Comparison of ENCODE assay signal across 4 cellular contexts in the genomic region with DNA sequence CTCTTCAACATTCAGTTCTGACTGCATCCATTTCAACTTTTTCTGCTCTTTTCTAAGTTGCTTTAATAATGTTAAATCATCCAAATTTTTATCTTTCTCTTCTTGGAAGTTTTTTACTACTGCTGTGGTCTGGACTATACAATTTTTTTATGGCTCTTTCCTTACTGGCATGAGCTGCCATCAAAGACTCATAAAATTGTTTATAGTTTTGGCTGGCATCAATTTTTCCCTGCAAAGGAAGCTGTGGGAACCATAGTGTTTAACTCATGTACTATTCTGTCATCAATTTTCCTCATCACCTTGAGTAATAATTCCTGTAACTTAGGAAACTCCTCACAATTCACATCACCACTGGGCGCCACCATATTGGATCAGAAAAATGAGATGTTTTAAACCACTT.
"Had no signal": no experiment of that assay in that cellular context is flagged by ENCODE, and none has a peak within 500 bp of the region (broad histone marks: within the 10 kb centered on the region; RNA-seq: fewer than 3 reads in every experiment).

No MANE protein-coding gene starts in this region.

- DNase-seq: IMR-90 had no signal

- H3K27ac ChIP-seq: HL-60 had no signal

- H3K4me3 ChIP-seq: K562 had no signal

- ATAC-seq: HepG2, K562 had no signal
